8 cellular contexts compared by ENCODE assay signal in the genomic region with DNA sequence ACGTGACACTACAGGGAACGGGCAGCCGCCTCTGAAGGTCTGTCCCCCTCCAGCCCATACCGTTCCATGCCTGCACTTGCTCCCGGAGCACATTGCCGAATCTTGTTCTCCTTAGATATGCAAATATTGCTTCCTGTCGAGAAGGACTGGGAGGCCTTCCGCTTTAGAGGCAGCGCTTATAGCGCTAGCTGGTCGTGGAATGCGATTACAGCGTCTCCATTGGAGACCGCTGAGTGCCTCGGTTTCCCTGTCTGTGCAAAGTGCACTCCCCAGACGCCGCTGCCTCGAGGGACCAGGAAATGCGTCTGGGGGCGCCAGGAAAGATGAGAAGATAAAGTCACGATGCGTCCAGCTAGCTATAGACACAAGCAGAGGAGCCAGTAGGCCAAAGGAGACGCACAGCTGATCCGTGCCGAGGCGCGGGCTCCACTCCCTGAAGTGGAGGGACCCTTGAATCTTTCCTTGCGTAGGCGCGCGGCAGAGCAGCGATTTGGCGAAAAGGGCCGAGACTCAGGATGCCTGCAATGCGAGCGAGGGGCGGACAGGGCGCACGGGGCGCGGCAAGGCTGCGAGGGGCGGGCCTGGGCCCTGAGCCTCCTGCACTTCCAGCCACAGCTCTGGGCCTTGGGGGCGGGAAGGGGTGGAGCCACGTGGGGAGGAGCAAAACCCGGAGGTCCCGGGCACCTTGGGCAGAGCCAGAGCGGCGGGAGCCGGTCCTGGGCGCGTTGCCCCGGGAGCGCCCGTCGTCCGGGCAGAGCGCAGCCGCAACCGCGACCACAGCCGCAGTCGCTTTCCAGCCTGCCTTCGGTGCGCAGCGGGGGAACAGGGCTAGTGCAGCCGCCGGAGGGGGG. TPM values are rescaled to one million over a fixed set of nuclear protein-coding genes. Genes with fewer than 3 reads are reported as not detected.
DNase-seq lines count a peak whose midpoint lies in the region; ATAC-seq and TF ChIP-seq lines count a peak whose summit lies in the region.

A gene (plus strand): TSS at position 692 of the 851 bp plus-strand sequence. CDS start 261 bp downstream, outside the sequence.

- peaks cover 74% of the 10 kb centered on the region for H3K27me3 Mint-ChIP-seq in activated CD8-positive, alpha-beta T cell treated with anti-CD3 and anti-CD28 coated beads for 36 hours

- H3K4me1 ChIP-seq in ES-I3 (ENCODE audit: insufficient read depth, low read length) = peaks cover 25% of the 10 kb centered on the region

- TF ChIP-seq CTCF in activated CD8-positive, alpha-beta T cell treated with anti-CD3 and anti-CD28 coated beads for 36 hours (IDR thresholded peaks at IDR 0.05) = no peak

- peak; percentile 66 for ATAC-seq in activated CD8-positive, alpha-beta T cell treated with anti-CD3 and anti-CD28 coated beads for 36 hours
- ATAC-seq in Right ventricle myocardium superior (ENCODE audit: poor library complexity) (peak; percentile 87), HG02798 (IDR thresholded peaks at IDR 0.05; ENCODE audit: poor library complexity, unreplicated experiment) (no peak), HG03342 (IDR thresholded peaks at IDR 0.05; ENCODE audit: unreplicated experiment) (no peak)

- peak; percentile 90 for DNase-seq in HuH-7.5 (ENCODE audit: low spot score)
- peak; percentile 36 for DNase-seq in activated CD8-positive, alpha-beta T cell treated with anti-CD3 and anti-CD28 coated beads for 36 hours
- peak; percentile 76 for DNase-seq in Right ventricle myocardium superior
- peak in 6 of 10 donors; percentile 15 to 87 (median 58) for DNase-seq in posterior cingulate gyrus
- no peak for DNase-seq in NK-92 (lab: John Stamatoyannopoulos, UW; ENCODE audit: unreplicated experiment)

- peaks cover 3% of the 10 kb centered on the region for H3K4me1 Mint-ChIP-seq in activated CD8-positive, alpha-beta T cell treated with anti-CD3 and anti-CD28 coated beads for 36 hours (ENCODE audit: low read depth)

- peaks cover 3% of the 10 kb centered on the region; the same call in 1 of the 2 replicates for H3K9me3 ChIP-seq in ES-I3 (ENCODE audit: control insufficient read depth, insufficient read depth, low read length)

- CTCF ChIA-PET in activated CD8-positive, alpha-beta T cell treated with anti-CD3 and anti-CD28 coated beads for 36 hours (lab: Charles Lee) = interaction anchor here (0.9 kb wide), 1 partner anchor 47 kb away, joined by 3 read pairs; no protein-coding TSS in a partner anchor

- POLR2A ChIA-PET in activated CD8-positive, alpha-beta T cell treated with anti-CD3 and anti-CD28 coated beads for 36 hours (lab: Charles Lee) = no interaction called here

- no peaks in the 10 kb centered on the region for H3K9me3 Mint-ChIP-seq in activated CD8-positive, alpha-beta T cell treated with anti-CD3 and anti-CD28 coated beads for 36 hours

- no peak within 1 kb of the TSS for H3K4me3 Mint-ChIP-seq in activated CD8-positive, alpha-beta T cell treated with anti-CD3 and anti-CD28 coated beads for 36 hours

- intact Hi-C loops in activated CD8-positive, alpha-beta T cell treated with anti-CD3 and anti-CD28 coated beads for 36 hours (cut with micrococcal nuclease) = no loop called here
- intact Hi-C loops in Right ventricle myocardium superior (cut with DNase I) (no loop called here), posterior cingulate gyrus (cut with DNase I) (no loop called here)

- H3K27ac Mint-ChIP-seq in activated CD8-positive, alpha-beta T cell treated with anti-CD3 and anti-CD28 coated beads for 36 hours = no peak within 1 kb of the TSS

- H3K9ac ChIP-seq in ES-I3 (ENCODE audit: low read depth, low read length) = peak within 1 kb of the TSS; percentile 58

- H3K36me3 Mint-ChIP-seq in activated CD8-positive, alpha-beta T cell treated with anti-CD3 and anti-CD28 coated beads for 36 hours (ENCODE audit: low read depth) = no peaks in the 10 kb centered on the region

- H3K36me3 ChIP-seq in ES-I3 (ENCODE audit: insufficient read depth, low read length) = no peaks in the 10 kb centered on the region

RNA-seq across cellular contexts. Expression of the gene that starts here (rescaled TPM):
- total RNA-seq in activated CD8-positive, alpha-beta T cell treated with anti-CD3 and anti-CD28 coated beads for 36 hours = not detected
- 0.22 TPM for total RNA-seq in Right ventricle myocardium superior

Comparison
In these comparisons a context has a peak if more than half of its experiments do, and no peak if none do; other contexts are left out.
1. Peak in DNase-seq and ATAC-seq in activated CD8-positive, alpha-beta T cell treated with anti-CD3 and anti-CD28 coated beads for 36 hours; RNA of the gene not detected or under 1 TPM.
2. Peak in DNase-seq and ATAC-seq in Right ventricle myocardium superior; RNA of the gene not detected or under 1 TPM.